ENCODE assay signal across 9 cellular contexts in the genomic region with DNA sequence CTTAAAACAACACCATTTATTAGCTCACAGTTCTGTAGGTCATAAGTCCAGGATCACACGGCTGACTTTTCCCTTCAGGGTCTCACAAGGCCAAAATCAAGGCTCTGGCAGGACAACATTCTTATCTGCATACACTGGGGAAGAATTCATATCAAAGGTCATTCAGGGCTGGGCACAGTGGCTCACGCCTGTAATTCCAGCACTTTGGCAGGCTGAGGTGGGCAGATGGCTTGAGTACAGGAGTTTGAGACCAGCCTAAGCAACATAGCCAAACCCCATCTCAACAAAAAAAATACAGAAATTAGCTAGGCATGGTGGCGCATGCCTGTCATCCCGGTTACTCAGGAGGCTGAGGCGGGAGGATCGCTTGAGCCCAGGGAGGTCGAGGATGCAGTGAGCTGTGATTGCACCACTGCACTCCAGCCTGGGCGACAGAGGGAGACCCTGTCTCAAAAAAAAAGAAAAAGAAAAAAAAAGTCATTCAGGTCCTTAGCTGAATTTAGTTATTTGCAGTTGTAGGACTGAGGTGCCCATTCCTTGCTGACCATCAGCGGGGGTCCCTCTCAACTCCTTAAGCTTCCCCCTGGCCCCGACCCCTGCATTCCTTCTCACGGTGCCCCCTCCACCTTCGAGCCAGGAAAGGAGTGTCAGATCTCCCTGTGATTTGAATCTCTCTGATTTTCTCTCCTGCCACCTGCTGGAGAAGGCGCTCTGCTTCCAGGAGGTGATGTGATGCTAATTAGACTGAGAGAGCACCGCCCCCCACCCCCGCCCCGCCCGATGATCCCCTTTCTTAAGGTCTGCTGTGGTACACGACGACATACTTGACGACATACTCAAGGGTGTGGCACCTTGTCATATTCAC.
A peak's percentile ranks its signal among the peaks of the same experiment; 100 is the strongest.
DNase-seq lines count a peak whose midpoint lies in the region; ATAC-seq, FAIRE-seq and TF ChIP-seq lines count a peak whose summit lies in the region.
"Had no signal": no experiment of that assay in that cellular context is flagged by ENCODE, and none has a peak within 500 bp of the region (broad histone marks: within the 10 kb centered on the region; RNA-seq: fewer than 3 reads in every experiment).

No MANE protein-coding gene starts in this region.

- peak; percentile 10 for DNase-seq in stimulated activated naive CD8-positive, alpha-beta T cell treated with anti-CD3 and anti-CD28 coated beads, Interleukin-15, Interleukin-2, amounts not matched to agents 100 U/mL and 50 U/mL, for 24 hours
- no peak for DNase-seq in stimulated activated naive CD8-positive, alpha-beta T cell treated with anti-CD3 and anti-CD28 coated beads, Interleukin-15, amount 100 ng/mL, for 72 hours
- peak in 6 of 7 donors; percentile 57 to 77 (median 72) for DNase-seq in adrenal gland
- DNase-seq in keratinocyte (ENCODE audit: low read depth, low spot score) = no peak
- DNase-seq in activated effector memory CD4-positive, alpha-beta T cell treated with anti-CD3 and anti-CD28 coated beads, Interleukin-2, amount 50 U/mL, for 16 hours = no peak
- DNase-seq in NCI-H1048 (lab: John Stamatoyannopoulos, UW) = no peak
- DNase-seq in natural killer cell treated with Interleukin-12 subunit alpha and Interleukin-12 subunit beta and Interleukin-15 and Interleukin-18, amount 100 ng/mL, for 72 hours (ENCODE audit: low spot score) = no peak

- H3K4me1 Mint-ChIP-seq in stimulated activated naive CD8-positive, alpha-beta T cell treated with anti-CD3 and anti-CD28 coated beads, Interleukin-15, amount 100 ng/mL, for 72 hours = no peaks in the 10 kb centered on the region
- H3K4me1 Mint-ChIP-seq in natural killer cell treated with Interleukin-12 subunit alpha and Interleukin-12 subunit beta and Interleukin-15 and Interleukin-18, amount 100 ng/mL, for 72 hours (ENCODE audit: low read depth in 2 of 2) = peaks cover 0 to 10% of the 10 kb centered on the region in 2 donors

- no peak for TF ChIP-seq POLR2A in adrenal gland (IDR thresholded peaks at IDR 0.05)

- H3K36me3 ChIP-seq in adrenal gland (replicated peaks in 1 of 2) (no peaks in the 10 kb centered on the region), keratinocyte (ENCODE audit: control insufficient read depth in 2 of 2, extremely low read depth in 1 of 2, insufficient read depth in 2 of 2, low read length in 2 of 2) (no peaks in the 10 kb centered on the region)

- H4K20me1 ChIP-seq in keratinocyte (ENCODE audit: control insufficient read depth, extremely low read depth, insufficient read depth, low read length) = no peaks in the 10 kb centered on the region

- intact Hi-C loops in adrenal gland (cut with DNase I) = no loop called here

- no peak overlapping the region for H3K9ac ChIP-seq in keratinocyte (ENCODE audit: control insufficient read depth, extremely low read depth, insufficient read depth, low read length)

- no peak for ATAC-seq in stimulated activated naive CD8-positive, alpha-beta T cell treated with anti-CD3 and anti-CD28 coated beads, Interleukin-15, Interleukin-2, amounts not matched to agents 100 U/mL and 50 U/mL, for 24 hours
- ATAC-seq in stimulated activated naive CD8-positive, alpha-beta T cell treated with anti-CD3 and anti-CD28 coated beads, Interleukin-15, amount 100 ng/mL, for 72 hours = no peak
- ATAC-seq in HG03439 (IDR thresholded peaks at IDR 0.05; ENCODE audit: unreplicated experiment) = no peak
- no peak for ATAC-seq in natural killer cell treated with Interleukin-12 subunit alpha and Interleukin-12 subunit beta and Interleukin-15 and Interleukin-18, amount 100 ng/mL, for 72 hours

- no peaks in the 10 kb centered on the region for H3K9me1 ChIP-seq in keratinocyte (ENCODE audit: control insufficient read depth, extremely low read depth, insufficient read depth, low read length)

- H3K27ac ChIP-seq in adrenal gland (peak overlapping the region in 4 of 5 donors; percentile 46 to 85 (median 80)), keratinocyte (ENCODE audit: control insufficient read depth, insufficient read depth, low read length) (no peak overlapping the region)

- H3K36me3 Mint-ChIP-seq in natural killer cell treated with Interleukin-12 subunit alpha and Interleukin-12 subunit beta and Interleukin-15 and Interleukin-18, amount 100 ng/mL, for 72 hours = no peaks in the 10 kb centered on the region

- dilution Hi-C loops in keratinocyte (cut with MboI; ENCODE audit: extremely low pct_ligation_motif_present, low sequenced_read_pairs) = no loop called here

- TF ChIP-seq CTCF in adrenal gland (IDR thresholded peaks at IDR 0.05) (peak in 2 of 6 experiments; percentile 27 to 40), keratinocyte (optimal IDR thresholded peaks at IDR 0.05 in 1 of 3, IDR thresholded peaks at IDR 0.05 in 1 of 3, conservative IDR thresholded peaks at IDR 0.05 in 1 of 3; ENCODE audit: extremely low read depth in 1 of 3, insufficient read depth in 2 of 3, low read length in 3 of 3) (peak in 2 of 3 experiments; percentile 40 to 56)

- H3K4me3 Mint-ChIP-seq in stimulated activated naive CD8-positive, alpha-beta T cell treated with anti-CD3 and anti-CD28 coated beads, Interleukin-15, amount 100 ng/mL, for 72 hours = no peak overlapping the region
- no peak overlapping the region for H3K4me3 Mint-ChIP-seq in natural killer cell treated with Interleukin-12 subunit alpha and Interleukin-12 subunit beta and Interleukin-15 and Interleukin-18, amount 100 ng/mL, for 72 hours

- H3K27me3 Mint-ChIP-seq in stimulated activated naive CD8-positive, alpha-beta T cell treated with anti-CD3 and anti-CD28 coated beads, Interleukin-15, amount 100 ng/mL, for 72 hours = no peaks in the 10 kb centered on the region
- no peaks in the 10 kb centered on the region for H3K27me3 Mint-ChIP-seq in natural killer cell treated with Interleukin-12 subunit alpha and Interleukin-12 subunit beta and Interleukin-15 and Interleukin-18, amount 100 ng/mL, for 72 hours

- H3K4me3 ChIP-seq in adrenal gland (no peak overlapping the region), keratinocyte (ENCODE audit: control insufficient read depth in 2 of 3, extremely low read depth in 1 of 3, insufficient read depth in 2 of 3, low read depth in 1 of 3, low read length in 3 of 3) (no peak overlapping the region)

- no peak overlapping the region for H2AFZ ChIP-seq in keratinocyte (ENCODE audit: control insufficient read depth, low read length)

- no peaks in the 10 kb centered on the region for H3K9me3 Mint-ChIP-seq in stimulated activated naive CD8-positive, alpha-beta T cell treated with anti-CD3 and anti-CD28 coated beads, Interleukin-15, amount 100 ng/mL, for 72 hours
- no peaks in the 10 kb centered on the region for H3K9me3 Mint-ChIP-seq in natural killer cell treated with Interleukin-12 subunit alpha and Interleukin-12 subunit beta and Interleukin-15 and Interleukin-18, amount 100 ng/mL, for 72 hours

- H3K4me2 ChIP-seq in keratinocyte (ENCODE audit: control insufficient read depth, extremely low read depth, insufficient read depth, low read depth, low read length) = no peak overlapping the region

- no peak for FAIRE-seq in keratinocyte (lab: Jason Lieb, UNC)
- FAIRE-seq: GM18507 had no signal

- H3K27me3 ChIP-seq in adrenal gland (no peaks in the 10 kb centered on the region), keratinocyte (ENCODE audit: control insufficient read depth, extremely low read depth, insufficient read depth, low read length) (no peaks in the 10 kb centered on the region)

- no peaks in the 10 kb centered on the region for H3K79me2 ChIP-seq in keratinocyte (ENCODE audit: control insufficient read depth, insufficient read depth, low read length)

- H3K27ac Mint-ChIP-seq in stimulated activated naive CD8-positive, alpha-beta T cell treated with anti-CD3 and anti-CD28 coated beads, Interleukin-15, amount 100 ng/mL, for 72 hours = peak overlapping the region in 1 of 2 donors; percentile 22
- peak overlapping the region in 1 of 2 donors; percentile 67 for H3K27ac Mint-ChIP-seq in natural killer cell treated with Interleukin-12 subunit alpha and Interleukin-12 subunit beta and Interleukin-15 and Interleukin-18, amount 100 ng/mL, for 72 hours

- 49 to 59% (median 52%) methylated on average over 19 to 20 of the region's 20 CpGs for WGBS in adrenal gland, 4 donors

- H3K9me3 ChIP-seq in adrenal gland (replicated peaks in 1 of 3) (no peaks in the 10 kb centered on the region), keratinocyte (ENCODE audit: control insufficient read depth, low read depth, low read length) (no peaks in the 10 kb centered on the region)

- H3K4me1 ChIP-seq in adrenal gland (replicated peaks in 1 of 2) (peaks cover 28 to 50% of the 10 kb centered on the region in 2 donors), keratinocyte (ENCODE audit: control insufficient read depth, extremely low read depth, insufficient read depth, low read length) (no peaks in the 10 kb centered on the region)

Comparison
In these comparisons a context has a peak if more than half of its experiments do, and no peak if none do; other contexts are left out.
1. DNase-seq: peak in stimulated activated naive CD8-positive, alpha-beta T cell treated with anti-CD3 and anti-CD28 coated beads, Interleukin-15, Interleukin-2, amounts not matched to agents 100 U/mL and 50 U/mL, for 24 hours (single experiment) and adrenal gland (6 of 7); none in stimulated activated naive CD8-positive, alpha-beta T cell treated with anti-CD3 and anti-CD28 coated beads, Interleukin-15, amount 100 ng/mL, for 72 hours (0 of 2), keratinocyte (single experiment), activated effector memory CD4-positive, alpha-beta T cell treated with anti-CD3 and anti-CD28 coated beads, Interleukin-2, amount 50 U/mL, for 16 hours (single experiment), NCI-H1048 (single experiment) and natural killer cell treated with Interleukin-12 subunit alpha and Interleukin-12 subunit beta and Interleukin-15 and Interleukin-18, amount 100 ng/mL, for 72 hours (single experiment).